ENCODE assay signal across 20 cellular contexts in genomic region chr10:69405221-69405620, GRCh38. TPM values are rescaled to one million over a fixed set of nuclear protein-coding genes. Genes with fewer than 3 reads are reported as not detected.
DNase-seq lines count a peak whose midpoint lies in the region; ATAC-seq and TF ChIP-seq lines count a peak whose summit lies in the region.
"Had no signal": no experiment of that assay in that cellular context is flagged by ENCODE, and none has a peak within 500 bp of the region (broad histone marks: within the 10 kb centered on the region; RNA-seq: fewer than 3 reads in every experiment).

No MANE protein-coding gene starts in this region.

- H3K4me2 ChIP-seq in IMR-90 (ENCODE audit: low read depth, low read length): no peak overlapping the region

- H3K27me3 ChIP-seq in CD4-positive, alpha-beta T cell (ENCODE audit: control insufficient read depth, insufficient read depth, low read length): no peaks in the 10 kb centered on the region
- H3K27me3 ChIP-seq in IMR-90 (ENCODE audit: control insufficient read depth, insufficient read depth, low read length) (no peaks in the 10 kb centered on the region), esophagus muscularis mucosa (no peaks in the 10 kb centered on the region), sigmoid colon (no peaks in the 10 kb centered on the region), thyroid gland (no peaks in the 10 kb centered on the region)
- H3K27me3 ChIP-seq: left lung, right lobe of liver, SJSA1 had no signal

- no peak for ATAC-seq in CD4-positive, alpha-beta T cell (ENCODE audit: poor library complexity)
- no peak for ATAC-seq in IMR-90 (ENCODE audit: low read depth)
- ATAC-seq in HG03439 (IDR thresholded peaks at IDR 0.05; ENCODE audit: unreplicated experiment): no peak
- ATAC-seq: left lung, right lobe of liver had no signal

- POLR2A ChIA-PET in CD4-positive, alpha-beta T cell (lab: Charles Lee): no interaction called here
- POLR2A ChIA-PET in IMR-90 (lab: Charles Lee; ENCODE audit: unreplicated experiment): no interaction called here

- CTCF ChIA-PET in CD4-positive, alpha-beta T cell (lab: Charles Lee): no interaction called here
- CTCF ChIA-PET in IMR-90 (lab: Yijun Ruan, JAX): interaction anchor here (0.6 kb wide), 2 partner anchors 23 to 27 kb away, joined by 3 to 4 read pairs; no protein-coding TSS in a partner anchor

- H3K4ac ChIP-seq in IMR-90 (ENCODE audit: low read depth, low read length): no peak overlapping the region

- H3K36me3 Mint-ChIP-seq in CD4-positive, alpha-beta T cell (ENCODE audit: low read depth): peaks cover 42% of the 10 kb centered on the region

- no peak for TF ChIP-seq POLR2A in IMR-90 (IDR thresholded peaks at IDR 0.05; ENCODE audit: low read depth, low read length)
- no peak for TF ChIP-seq POLR2A in esophagus muscularis mucosa (IDR thresholded peaks at IDR 0.05; ENCODE audit: low read depth)
- TF ChIP-seq POLR2A in sigmoid colon (IDR thresholded peaks at IDR 0.05): no peak
- TF ChIP-seq POLR2A in thyroid gland (IDR thresholded peaks at IDR 0.05): no peak

- H4K91ac ChIP-seq in IMR-90 (ENCODE audit: insufficient read depth, low read depth, low read length): no peak overlapping the region

- TF ChIP-seq RAD21 in IMR-90 (IDR thresholded peaks at IDR 0.05; ENCODE audit: low read length): no peak

- no peaks in the 10 kb centered on the region for H3K9me3 ChIP-seq in CD4-positive, alpha-beta T cell (ENCODE audit: control insufficient read depth, low read length)
- H3K9me3 ChIP-seq in IMR-90 (ENCODE audit: control insufficient read depth, insufficient read depth, low read length) (no peaks in the 10 kb centered on the region), esophagus muscularis mucosa (no peaks in the 10 kb centered on the region), sigmoid colon (no peaks in the 10 kb centered on the region), thyroid gland (no peaks in the 10 kb centered on the region)
- H3K9me3 ChIP-seq: left lung, right lobe of liver, SJSA1 had no signal

- in situ Hi-C loops in IMR-90 (cut with MboI; ENCODE audit: low sequenced_read_pairs): no loop called here

- no peak overlapping the region for H2AK9ac ChIP-seq in IMR-90 (replicated peaks; ENCODE audit: low read depth, low read length, poor library complexity)

- H4K20me1 ChIP-seq in IMR-90 (ENCODE audit: insufficient read depth, low read length): peaks cover 9% of the 10 kb centered on the region; the same call in 1 of the 2 replicates

- H2BK120ac ChIP-seq in IMR-90 (ENCODE audit: low read depth, low read length): no peak overlapping the region

- H3K9me1 ChIP-seq in IMR-90 (ENCODE audit: insufficient read depth, low read length): peaks cover 19% of the 10 kb centered on the region

- no peak overlapping the region for H2BK20ac ChIP-seq in IMR-90 (ENCODE audit: low read depth, low read length)

- no TSS peak for BruUV-seq in IMR-90 (replicated peaks; lab: Mats Ljungman, UMichigan)

- no peak overlapping the region for H3K27ac ChIP-seq in CD4-positive, alpha-beta T cell (ENCODE audit: low read depth, low read length)
- no peak overlapping the region for H3K27ac ChIP-seq in IMR-90 (ENCODE audit: insufficient read depth, low read length)
- peak overlapping the region; percentile 95 to 98 (median 97) for H3K27ac ChIP-seq in esophagus muscularis mucosa (replicated peaks in 1 of 4)
- peak overlapping the region; percentile 88 to 97 (median 94) for H3K27ac ChIP-seq in sigmoid colon
- peak overlapping the region in 1 of 3 donors; percentile 82 for H3K27ac ChIP-seq in thyroid gland
- H3K27ac ChIP-seq: right lobe of liver, SJSA1 had no signal

- intact Hi-C loops in CD4-positive, alpha-beta T cell (cut with DNase I, micrococcal nuclease): loop anchor here (5.0 kb wide), 3 partner anchors 88 to 278 kb away; no protein-coding TSS in a partner anchor
- intact Hi-C loops in IMR-90 (cut with micrococcal nuclease): no loop called here
- intact Hi-C loops in esophagus muscularis mucosa (cut with DNase I): loop anchor here (10.0 kb wide), 1 partner anchor 230 kb away; the partner anchor contains the start of gene FAM241B
- intact Hi-C loops in sigmoid colon (cut with DNase I): loop anchor here (10.0 kb wide), 1 partner anchor 230 kb away; the partner anchor contains the start of gene FAM241B
- intact Hi-C loops in thyroid gland (cut with DNase I): no loop called here

- H3K36me3 ChIP-seq in IMR-90 (ENCODE audit: control insufficient read depth, insufficient read depth, low read length) (peaks cover 13% of the 10 kb centered on the region), esophagus muscularis mucosa (peaks cover 21 to 53% (median 46%) of the 10 kb centered on the region in 4 donors), sigmoid colon (peaks cover 14 to 62% (median 21%) of the 10 kb centered on the region in 4 donors), thyroid gland (peaks cover 20 to 27% of the 10 kb centered on the region in 2 donors)
- H3K36me3 ChIP-seq: right lobe of liver had no signal

- TF ChIP-seq CTCF in CD4-positive, alpha-beta T cell (IDR thresholded peaks at IDR 0.05): no peak
- TF ChIP-seq CTCF in IMR-90 (conservative IDR thresholded peaks at IDR 0.05; ENCODE audit: low read depth, low read length) (no peak), esophagus muscularis mucosa (IDR thresholded peaks at IDR 0.05) (no peak), sigmoid colon (IDR thresholded peaks at IDR 0.05) (no peak), thyroid gland (IDR thresholded peaks at IDR 0.05) (no peak)

- 0 out of 4 replicates have a peak, but pooled peaks cover 0 to 3% of the 10 kb centered on the region in 2 experiments for H3K79me1 ChIP-seq in IMR-90 (ENCODE audit: low read depth in 1 of 2, low read length in 2 of 2)

- H3K23ac ChIP-seq in IMR-90 (ENCODE audit: low read depth, low read length): no peak overlapping the region

- H3K4me3 Mint-ChIP-seq in CD4-positive, alpha-beta T cell: no peak overlapping the region
- H3K4me3 Mint-ChIP-seq: stimulated activated naive CD8-positive, alpha-beta T cell treated with anti-CD3 and anti-CD28 coated beads, Interleukin-15, Interleukin-2, amounts not matched to agents 100 ng/mL and 50 ng/mL, for 24 hours; T-helper 2 cell treated with Interferon-gamma antibody and Interleukin-4, amounts not matched to agents 5 μg/mL and 100 μg/mL, for 36 hours had no signal

- no peak overlapping the region for H2AFZ ChIP-seq in IMR-90 (replicated peaks; ENCODE audit: low read length, poor library complexity)

- H3K27me3 Mint-ChIP-seq in CD4-positive, alpha-beta T cell: no peaks in the 10 kb centered on the region
- H3K27me3 Mint-ChIP-seq: stimulated activated naive CD8-positive, alpha-beta T cell treated with anti-CD3 and anti-CD28 coated beads, Interleukin-15, Interleukin-2, amounts not matched to agents 100 ng/mL and 50 ng/mL, for 24 hours had no signal

- H3K18ac ChIP-seq in IMR-90 (ENCODE audit: low read depth, low read length): no peak overlapping the region

- peak overlapping the region; percentile 12 for H3K27ac Mint-ChIP-seq in CD4-positive, alpha-beta T cell
- H3K27ac Mint-ChIP-seq: stimulated activated naive CD8-positive, alpha-beta T cell treated with anti-CD3 and anti-CD28 coated beads, Interleukin-15, Interleukin-2, amounts not matched to agents 100 ng/mL and 50 ng/mL, for 24 hours had no signal

- DNase-seq in CD4-positive, alpha-beta T cell: no peak
- DNase-seq in IMR-90: peak; percentile 15
- DNase-seq in esophagus muscularis mucosa (ENCODE audit: extremely low spot score): no peak
- DNase-seq in sigmoid colon: no peak
- no peak for DNase-seq in islet precursor cell
- DNase-seq in EL: no peak
- DNase-seq in thyroid gland: no peak
- DNase-seq: activated effector memory CD4-positive, alpha-beta T cell treated with Interleukin-2 at 50 U/mL for 16 hours; cerebellar nuclear complex; COR-L47; left lung; NCI-H1092; NCI-H526; occipital lobe; stimulated activated CD4-positive, alpha-beta T cell treated with anti-CD3 and anti-CD28 coated beads, Interleukin-1b, Interleukin-23, amount 100 ng/mL, for 48 hours had no signal

- no peak overlapping the region for H3K14ac ChIP-seq in IMR-90 (replicated peaks; ENCODE audit: low read depth, low read length)

- no peaks in the 10 kb centered on the region for H3K9me3 Mint-ChIP-seq in CD4-positive, alpha-beta T cell
- H3K9me3 Mint-ChIP-seq: stimulated activated naive CD8-positive, alpha-beta T cell treated with anti-CD3 and anti-CD28 coated beads, Interleukin-15, Interleukin-2, amounts not matched to agents 100 ng/mL and 50 ng/mL, for 24 hours; T-helper 2 cell treated with Interferon-gamma antibody and Interleukin-4, amounts not matched to agents 5 μg/mL and 100 μg/mL, for 36 hours had no signal

- no peak overlapping the region for H3K4me3 ChIP-seq in IMR-90 (ENCODE audit: insufficient read depth, low read depth, low read length)
- no peak overlapping the region for H3K4me3 ChIP-seq in esophagus muscularis mucosa
- H3K4me3 ChIP-seq in sigmoid colon: no peak overlapping the region
- no peak overlapping the region for H3K4me3 ChIP-seq in thyroid gland (replicated peaks in 1 of 3)
- H3K4me3 ChIP-seq: left lung, right lobe of liver, SJSA1 had no signal

- H3K9ac ChIP-seq in IMR-90 (ENCODE audit: low read depth, low read length): no peak overlapping the region

- H4K8ac ChIP-seq in IMR-90 (ENCODE audit: low read depth in 2 of 2, low read length in 2 of 2): no peak overlapping the region

- H3K4me1 Mint-ChIP-seq in CD4-positive, alpha-beta T cell (ENCODE audit: low read depth): peaks cover 24% of the 10 kb centered on the region

- WGBS in IMR-90 (ENCODE audit: extremely low coverage in 2 of 2, insufficient read length in 1 of 2), 2 experiments: 29% methylated on average over 1 of the region's 4 CpGs; no CpG with 5 or more reads in 1 of the 2 experiments
- WGBS in esophagus muscularis mucosa: 64% methylated on average over 4 of the region's 4 CpGs
- WGBS in sigmoid colon, 2 donors: 81 to 83% methylated on average over 4 of the region's 4 CpGs
- WGBS in thyroid gland, 2 donors: 58 to 70% methylated on average over 4 of the region's 4 CpGs

- no peak overlapping the region for H3K56ac ChIP-seq in IMR-90 (ENCODE audit: extremely low read depth, insufficient read depth, low read length)

- TF ChIP-seq EP300 in esophagus muscularis mucosa (IDR thresholded peaks at IDR 0.05): no peak
- TF ChIP-seq EP300 in sigmoid colon (IDR thresholded peaks at IDR 0.05): no peak

- no peak overlapping the region for H2AK5ac ChIP-seq in IMR-90 (ENCODE audit: low read depth, low read length)

- H3K4me1 ChIP-seq in IMR-90 (ENCODE audit: control insufficient read depth, insufficient read depth, low read length): peaks cover 12% of the 10 kb centered on the region
- H3K4me1 ChIP-seq in esophagus muscularis mucosa: peaks cover 37 to 72% (median 66%) of the 10 kb centered on the region in 4 donors
- peaks cover 0 to 76% (median 64%) of the 10 kb centered on the region in 4 donors for H3K4me1 ChIP-seq in sigmoid colon
- H3K4me1 ChIP-seq in thyroid gland: peaks cover 27 to 32% of the 10 kb centered on the region in 2 donors

- H4K5ac ChIP-seq in IMR-90 (ENCODE audit: low read depth, low read length): no peak overlapping the region

- H2BK15ac ChIP-seq in IMR-90 (ENCODE audit: low read depth, low read length): no peak overlapping the region

- dilution Hi-C loops in IMR-90 (cut with HindIII; ENCODE audit: low sequenced_read_pairs, unreplicated experiment): no loop called here

- no peak overlapping the region for H2BK5ac ChIP-seq in IMR-90 (ENCODE audit: low read depth, low read length, poor library complexity, severe bottlenecking)

RNA-seq across cellular contexts. Expression of gene TACR2, which starts 11.5 kb away (rescaled TPM):
- not detected for total RNA-seq in CD4-positive, alpha-beta T cell
- total RNA-seq in IMR-90 (2012; rRNA removed): not detected in 2 replicates
- not detected in 2 replicates for polyA plus RNA-seq in IMR-90 (2012; rRNA removed)
- polyA plus RNA-seq in IMR-90 (2012; cell fraction: cytosol; rRNA removed): 0.03 TPM in 1 of 2 replicates, not detected in the other
- not detected in 2 replicates for polyA plus RNA-seq in IMR-90 (2012; cell fraction: nucleus; rRNA removed; ENCODE audit: low replicate concordance)
- total RNA-seq in esophagus muscularis mucosa: 10 to 100 TPM; 51.4 to 72.6 (median 68.1) TPM
- 100 to 1,000 TPM; 161 to 184 (median 170) TPM for total RNA-seq in sigmoid colon
- 10 to 100 TPM in 1 of 3 donors, 1 to 10 TPM in 1, not detected in 1; 6.0 to 14.4 TPM for polyA plus RNA-seq in sigmoid colon
- not detected for total RNA-seq in thyroid gland
- total RNA-seq: SJSA1 had no signal

RNA-seq across cellular contexts. Expression of gene TSPAN15, which starts 46.0 kb away (rescaled TPM):
- 1 to 10 TPM; 2.2 to 2.5 TPM for total RNA-seq in CD4-positive, alpha-beta T cell
- total RNA-seq in IMR-90 (2012; rRNA removed) (not detected in 2 replicates), esophagus muscularis mucosa (10 to 100 TPM; 40.3 to 59.4 (median 53.5) TPM), sigmoid colon (10 to 100 TPM; 55.4 to 76.4 (median 67.4) TPM), thyroid gland (10 to 100 TPM in 3 of 4 donors, 1 to 10 TPM in 1; 9.0 to 23.1 (median 17.2) TPM)
- polyA plus RNA-seq in IMR-90 (2012; rRNA removed) (0.07 and 0.48 TPM in 2 replicates), sigmoid colon (100 to 1,000 TPM in 1 of 3 donors, 10 to 100 TPM in 2; 43.0 to 100 (median 70.9) TPM)
- polyA plus RNA-seq in IMR-90 (2012; cell fraction: cytosol; rRNA removed): 0.13 TPM in 1 of 2 replicates, not detected in the other
- polyA plus RNA-seq in IMR-90 (2012; cell fraction: nucleus; rRNA removed; ENCODE audit: low replicate concordance): 0.08 and 0.19 TPM in 2 replicates

Comparison
In these comparisons a context has a peak if more than half of its experiments do, and no peak if none do; other contexts are left out.
1. H3K27ac ChIP-seq: peak in esophagus muscularis mucosa (4 of 4) and sigmoid colon (4 of 4); none in CD4-positive, alpha-beta T cell (single experiment) and IMR-90 (single experiment).
2. RNA of gene TACR2, which starts 11.5 kb away (total RNA-seq): 161 to 184 TPM in sigmoid colon and 51.4 to 72.6 TPM in esophagus muscularis mucosa; not detected in thyroid gland, not detected in CD4-positive, alpha-beta T cell and not detected in IMR-90; every median in the first group is over 10 times any median in the second.
3. intact Hi-C loops: an anchor here in CD4-positive, alpha-beta T cell (5.0 kb wide), esophagus muscularis mucosa (10.0 kb wide) and sigmoid colon (10.0 kb wide); none called in IMR-90 and thyroid gland.